ENCODE assay signal across 7 cellular contexts in genomic region chr16:85888405-85889331, GRCh38. TPM values are rescaled to one million over a fixed set of nuclear protein-coding genes. Genes with fewer than 3 reads are reported as not detected.
A peak's percentile ranks its signal among the peaks of the same experiment; 100 is the strongest.
DNase-seq lines count a peak whose midpoint lies in the region; ATAC-seq and FAIRE-seq lines count a peak whose summit lies in the region.

No MANE protein-coding gene starts in this region.

- no peak for FAIRE-seq in small intestine (lab: Jason Lieb, UNC)

- H3K4me1 Mint-ChIP-seq in activated naive CD4-positive, alpha-beta T cell treated with anti-CD3 and anti-CD28 coated beads, Interleukin-2, amount 50 U/mL, for 24 hours = peaks cover 39% of the 10 kb centered on the region

- no peak overlapping the region for H3K27ac ChIP-seq in small intestine (ENCODE audit: low read depth in 1 of 2, low read length in 1 of 2)

- peak overlapping the region; percentile 70 for H3K4me3 Mint-ChIP-seq in activated naive CD4-positive, alpha-beta T cell treated with anti-CD3 and anti-CD28 coated beads, Interleukin-2, amount 50 U/mL, for 24 hours

- 59 to 75% (median 65%) methylated on average over 5 of the region's 5 CpGs for WGBS in small intestine, 3 donors

- H3K36me3 ChIP-seq in small intestine (ENCODE audit: control insufficient read depth in 2 of 2, insufficient read depth in 2 of 2, low read length in 2 of 2) = no peaks in the 10 kb centered on the region

- DNase-seq in HT1080 (ENCODE audit: low read depth) (peak; percentile 96), renal cortical epithelial cell (ENCODE audit: low read depth) (peak; percentile 89), NCI-H446 (lab: John Stamatoyannopoulos, UW) (no peak), small intestine (no peak)

- no peaks in the 10 kb centered on the region for H3K9me3 ChIP-seq in small intestine (ENCODE audit: control insufficient read depth, low read depth)

- H3K4me1 ChIP-seq in small intestine (ENCODE audit: control insufficient read depth in 2 of 2, insufficient read depth in 1 of 2, low read depth in 1 of 2, low read length in 1 of 2) = no peaks in the 10 kb centered on the region

- peak; percentile 92 for ATAC-seq in GM18498 (IDR thresholded peaks at IDR 0.05; ENCODE audit: unreplicated experiment)
- ATAC-seq in GM21526 (IDR thresholded peaks at IDR 0.05; ENCODE audit: low FRiP score, unreplicated experiment) = peak; percentile 87

- no peaks in the 10 kb centered on the region for H3K27me3 Mint-ChIP-seq in activated naive CD4-positive, alpha-beta T cell treated with anti-CD3 and anti-CD28 coated beads, Interleukin-2, amount 50 U/mL, for 24 hours

- H3K27ac Mint-ChIP-seq in activated naive CD4-positive, alpha-beta T cell treated with anti-CD3 and anti-CD28 coated beads, Interleukin-2, amount 50 U/mL, for 24 hours = peak overlapping the region; percentile 97

- H3K36me3 Mint-ChIP-seq in activated naive CD4-positive, alpha-beta T cell treated with anti-CD3 and anti-CD28 coated beads, Interleukin-2, amount 50 U/mL, for 24 hours = no peaks in the 10 kb centered on the region

- H3K4me3 ChIP-seq in small intestine (ENCODE audit: low read depth in 1 of 2, low read length in 2 of 2) = no peak overlapping the region

- no peaks in the 10 kb centered on the region for H3K9me3 Mint-ChIP-seq in activated naive CD4-positive, alpha-beta T cell treated with anti-CD3 and anti-CD28 coated beads, Interleukin-2, amount 50 U/mL, for 24 hours

- H3K27me3 ChIP-seq in small intestine (ENCODE audit: control insufficient read depth in 2 of 2, insufficient read depth in 2 of 2, low read length in 2 of 2) = no peaks in the 10 kb centered on the region

RNA-seq across cellular contexts. Expression of gene IRF8, which starts 10.3 kb away (rescaled TPM):
- 0.23 TPM in 1 of 2 replicates, not detected in the other for total RNA-seq in HT1080 (2014; rRNA removed; shearing (Covaris generic))
- not detected in 2 replicates for polyA plus RNA-seq in HT1080 (2015; cell fraction: cytosol; rRNA removed)
- not detected in 2 replicates for polyA plus RNA-seq in HT1080 (2015; cell fraction: nucleus; rRNA removed)
- 1.0 and 1.9 TPM in 2 replicates for total RNA-seq in renal cortical epithelial cell
- 10 to 100 TPM; 28.0 to 52.1 (median 40.1) TPM for polyA plus RNA-seq in small intestine

Comparison
In these comparisons a context has a peak if more than half of its experiments do, and no peak if none do; other contexts are left out.
1. DNase-seq: peak in HT1080 (single experiment) and renal cortical epithelial cell (single experiment); none in NCI-H446 (0 of 2) and small intestine (single experiment).